18 cellular contexts compared by ENCODE assay signal in genomic region chr15:27846722-27847420, GRCh38.
"Had no signal": no experiment of that assay in that cellular context is flagged by ENCODE, and none has a peak within 500 bp of the region (broad histone marks: within the 10 kb centered on the region; RNA-seq: fewer than 3 reads in every experiment).

No MANE protein-coding gene starts in this region.

- H3K4me3 ChIP-seq: gastrocnemius medialis, ovary, right lobe of liver, spleen, tibial artery, upper lobe of right lung had no signal

- H3K9me3 Mint-ChIP-seq: stimulated activated memory B cell treated with anti-CD40 and anti-IgM and Interleukin-4, amounts not matched to agents 10 μg/mL and 1 μg/mL and 100 μg/mL, for 72 hours; stimulated activated naive CD8-positive, alpha-beta T cell treated with anti-CD3 and anti-CD28 coated beads, Interleukin-15, Interleukin-2, amounts not matched to agents 100 ng/mL and 50 ng/mL, for 24 hours had no signal

- H3K27me3 ChIP-seq: gastrocnemius medialis, ovary, right lobe of liver, spleen, tibial artery, upper lobe of right lung had no signal

- H3K9me3 ChIP-seq: gastrocnemius medialis, right lobe of liver, tibial artery, upper lobe of right lung had no signal

- H3K36me3 ChIP-seq: gastrocnemius medialis, ovary, right lobe of liver, spleen, tibial artery, upper lobe of right lung had no signal

- H3K4me3 Mint-ChIP-seq: naive thymus-derived CD4-positive, alpha-beta T cell; nephron progenitor cell; stimulated activated memory B cell treated with anti-CD40 and anti-IgM and Interleukin-4, amounts not matched to agents 10 μg/mL and 1 μg/mL and 100 μg/mL, for 72 hours; stimulated activated naive CD8-positive, alpha-beta T cell treated with anti-CD3 and anti-CD28 coated beads, Interleukin-15, Interleukin-2, amounts not matched to agents 100 ng/mL and 50 ng/mL, for 24 hours had no signal

- FAIRE-seq: endometrium had no signal

- H3K4me1 Mint-ChIP-seq: naive thymus-derived CD4-positive, alpha-beta T cell; stimulated activated memory B cell treated with anti-CD40 and anti-IgM and Interleukin-4, amounts not matched to agents 10 μg/mL and 1 μg/mL and 100 μg/mL, for 72 hours had no signal

- DNase-seq: effector memory CD4-positive, alpha-beta T cell; gastrocnemius medialis; left colon; mesendoderm; naive thymus-derived CD4-positive, alpha-beta T cell; nephron progenitor cell; ovary; right lobe of liver; spleen; stimulated activated CD4-positive, alpha-beta T cell treated with anti-CD3 and anti-CD28 coated beads, Interleukin-15, amount 100 ng/mL, for 24 hours; stimulated activated CD4-positive, alpha-beta T cell treated with anti-CD3 and anti-CD28 coated beads, Interleukin-1b, Interleukin-23, amount 100 ng/mL, for 48 hours; stimulated activated CD4-positive, alpha-beta T cell treated with anti-CD3 and anti-CD28 coated beads, Interleukin-4, amount 100 ng/mL, for 24 hours; tibial artery; upper lobe of right lung had no signal

- H3K27me3 Mint-ChIP-seq: stimulated activated memory B cell treated with anti-CD40 and anti-IgM and Interleukin-4, amounts not matched to agents 10 μg/mL and 1 μg/mL and 100 μg/mL, for 72 hours; stimulated activated naive CD8-positive, alpha-beta T cell treated with anti-CD3 and anti-CD28 coated beads, Interleukin-15, Interleukin-2, amounts not matched to agents 100 ng/mL and 50 ng/mL, for 24 hours had no signal

- H3K27ac ChIP-seq: gastrocnemius medialis, ovary, right lobe of liver, spleen, tibial artery, upper lobe of right lung had no signal

- H3K27ac Mint-ChIP-seq: naive thymus-derived CD4-positive, alpha-beta T cell; nephron progenitor cell; progenitor cell of endocrine pancreas; stimulated activated memory B cell treated with anti-CD40 and anti-IgM and Interleukin-4, amounts not matched to agents 10 μg/mL and 1 μg/mL and 100 μg/mL, for 72 hours; stimulated activated naive CD8-positive, alpha-beta T cell treated with anti-CD3 and anti-CD28 coated beads, Interleukin-15, Interleukin-2, amounts not matched to agents 100 ng/mL and 50 ng/mL, for 24 hours had no signal

- H3K36me3 Mint-ChIP-seq: stimulated activated memory B cell treated with anti-CD40 and anti-IgM and Interleukin-4, amounts not matched to agents 10 μg/mL and 1 μg/mL and 100 μg/mL, for 72 hours had no signal

- H3K4me1 ChIP-seq: gastrocnemius medialis, right lobe of liver, spleen, tibial artery, upper lobe of right lung had no signal
